Comparison of ENCODE assay signal across 19 cellular contexts in genomic region chr2:231049286-231050017, GRCh38. TPM values are rescaled to one million over a fixed set of nuclear protein-coding genes. Genes with fewer than 3 reads are reported as not detected.
A peak's percentile ranks its signal among the peaks of the same experiment; 100 is the strongest.
DNase-seq lines count a peak whose midpoint lies in the region; ATAC-seq and TF ChIP-seq lines count a peak whose summit lies in the region.
"Had no signal": no experiment of that assay in that cellular context is flagged by ENCODE, and none has a peak within 500 bp of the region (broad histone marks: within the 10 kb centered on the region; RNA-seq: fewer than 3 reads in every experiment).

No MANE protein-coding gene starts in this region.

- no peaks in the 10 kb centered on the region for H3K4me1 Mint-ChIP-seq in Caco-2 (ENCODE audit: low read depth, unreplicated experiment)

- 61% methylated on average over 12 of the region's 12 CpGs for WGBS in liver

- H3K4me3 Mint-ChIP-seq in Caco-2 (ENCODE audit: unreplicated experiment): peak overlapping the region; percentile 38
- H3K4me3 Mint-ChIP-seq: GM23338 had no signal

- POLR2A ChIA-PET in Caco-2 (lab: Charles Lee): interaction anchor here (0.6 to 2.7 kb wide), 2 partner anchors 42 to 194 kb away, joined by 5 to 15 read pairs; no protein-coding TSS in a partner anchor

- H3K4me1 ChIP-seq in Caco-2 (peaks cover 45% of the 10 kb centered on the region), colonic mucosa (peaks cover 23% of the 10 kb centered on the region), liver (ENCODE audit: control insufficient read depth in 4 of 4, insufficient read depth in 4 of 4, low read length in 3 of 4) (peaks cover 22 to 77% (median 72%) of the 10 kb centered on the region in 4 donors)

- no TSS peak for BruUV-seq in Caco-2 (replicated peaks; lab: Mats Ljungman, UMichigan)

- H3K9ac ChIP-seq in colonic mucosa (ENCODE audit: low read depth in 2 of 2, low read length in 2 of 2) (peak overlapping the region in 1 of 2 donors; percentile 87), liver (ENCODE audit: low read depth in 1 of 2, low read length in 2 of 2) (peak overlapping the region; percentile 13 to 21)

- H3K27me3 ChIP-seq in Caco-2 (replicated peaks; ENCODE audit: control insufficient read depth, insufficient read depth, low read length) (no peaks in the 10 kb centered on the region), colonic mucosa (no peaks in the 10 kb centered on the region), liver (ENCODE audit: control insufficient read depth in 4 of 4, insufficient read depth in 4 of 4, low read length in 3 of 4) (no peaks in the 10 kb centered on the region)

- H3K36me3 ChIP-seq in Caco-2 (ENCODE audit: control insufficient read depth, insufficient read depth, low read length) (0 out of 2 replicates have a peak, but pooled peaks cover 3% of the 10 kb centered on the region), colonic mucosa (peaks cover 3% of the 10 kb centered on the region), liver (ENCODE audit: control insufficient read depth in 4 of 4, insufficient read depth in 3 of 4, low read depth in 1 of 4, low read length in 3 of 4) (peaks cover 0 to 7% (median 5%) of the 10 kb centered on the region in 4 donors)

- no peaks in the 10 kb centered on the region for H3K9me3 Mint-ChIP-seq in Caco-2 (ENCODE audit: unreplicated experiment)
- H3K9me3 Mint-ChIP-seq: GM23338 had no signal

- peak overlapping the region; percentile 50 for H3K27ac Mint-ChIP-seq in Caco-2 (ENCODE audit: unreplicated experiment)
- H3K27ac Mint-ChIP-seq: GM23338 had no signal

- H3K36me3 Mint-ChIP-seq in Caco-2 (ENCODE audit: insufficient read depth, unreplicated experiment): peaks cover 58% of the 10 kb centered on the region

- H3K4me3 ChIP-seq in Caco-2 (ENCODE audit: low read depth, low read length) (0 out of 2 replicates have a peak overlapping the region, but pooled peaks have one; percentile 7), colonic mucosa (no peak overlapping the region), liver (ENCODE audit: low read depth in 1 of 3, low read length in 3 of 3) (peak overlapping the region in 2 of 3 donors; percentile 2 to 19)
- H3K4me3 ChIP-seq: GM23338 had no signal

- H3K27me3 Mint-ChIP-seq in Caco-2 (ENCODE audit: insufficient read depth, unreplicated experiment): no peaks in the 10 kb centered on the region

- DNase-seq in Caco-2: no peak
- no peak for DNase-seq in colonic mucosa
- DNase-seq in substantia nigra (lab: John Stamatoyannopoulos, UW): no peak
- DNase-seq in stimulated activated CD4-positive, alpha-beta T cell treated with anti-CD3 and anti-CD28 coated beads, Interleukin-4, amount 100 ng/mL, for 24 hours: no peak
- DNase-seq: DMS 273 treated with DMSO at 0.1 percent for 48 hours, MV-4-11, NCI-H1417 treated with DMSO at 0.1 percent for 48 hours, NCI-H2029 treated with DMSO at 0.1 percent for 48 hours, NCI-H2227 treated with DMSO at 0.1 percent for 48 hours, NCI-H524 treated with DMSO at 0.1 percent for 48 hours had no signal

- TF ChIP-seq CTCF in Caco-2 (IDR thresholded peaks at IDR 0.05; ENCODE audit: insufficient read depth in 1 of 2, low read depth in 1 of 2, low read length in 1 of 2, severe bottlenecking in 1 of 2, unreplicated experiment in 1 of 2) (no peak), colonic mucosa (IDR thresholded peaks at IDR 0.05) (no peak), liver (IDR thresholded peaks at IDR 0.05; ENCODE audit: low read depth, low read length, missing input control) (no peak)

- H3K27ac ChIP-seq in colonic mucosa (peak overlapping the region; percentile 69), liver (ENCODE audit: low read depth in 1 of 2, low read length in 2 of 2) (peak overlapping the region; percentile 63 to 86), substantia nigra (ENCODE audit: low read depth, low read length, poor library complexity, severe bottlenecking) (peak overlapping the region; percentile 42)
- H3K27ac ChIP-seq: HL-60 had no signal

- intact Hi-C loops in Caco-2 (cut with micrococcal nuclease; ENCODE audit: unreplicated experiment): loop anchor here (1.0 kb wide), 4 partner anchors 15 to 225 kb away; no protein-coding TSS in a partner anchor
- intact Hi-C loops in colonic mucosa (cut with DNase I): no loop called here

- CTCF ChIA-PET in Caco-2 (lab: Charles Lee): interaction anchor here (0.9 to 3.2 kb wide), 6 partner anchors 10 to 225 kb away, joined by 3 to 15 read pairs (median 4); no protein-coding TSS in a partner anchor

- ATAC-seq in GM21515 (IDR thresholded peaks at IDR 0.05; ENCODE audit: unreplicated experiment) (no peak), HG02840 (IDR thresholded peaks at IDR 0.05; ENCODE audit: low FRiP score, unreplicated experiment) (no peak)
- ATAC-seq: GM23338, HCT116, Panc1, Right ventricle myocardium inferior had no signal

- H3K9me3 ChIP-seq in Caco-2 (no peaks in the 10 kb centered on the region), colonic mucosa (no peaks in the 10 kb centered on the region), liver (ENCODE audit: control insufficient read depth in 4 of 4, low read length in 3 of 4) (no peaks in the 10 kb centered on the region)

- TF ChIP-seq RAD21 in liver (IDR thresholded peaks at IDR 0.05): no peak

TF ChIP-seq in liver, 16 proteins besides CTCF, POLR2A, EP300 and RAD21:
- TF ChIP-seq HNF4G (IDR thresholded peaks at IDR 0.05) (no peak), ZBTB33 (IDR thresholded peaks at IDR 0.05) (no peak), SP1 (IDR thresholded peaks at IDR 0.05) (no peak), JUND (IDR thresholded peaks at IDR 0.05) (no peak), GABPA (IDR thresholded peaks at IDR 0.05 in 1 of 2, conservative IDR thresholded peaks at IDR 0.05 in 1 of 2) (no peak), RXRA (IDR thresholded peaks at IDR 0.05) (no peak), EGR1 (IDR thresholded peaks at IDR 0.05; ENCODE audit: low read depth in 2 of 2) (no peak), YY1 (IDR thresholded peaks at IDR 0.05) (no peak), FOXA2 (IDR thresholded peaks at IDR 0.05) (no peak), ATF3 (IDR thresholded peaks at IDR 0.05) (no peak), TAF1 (conservative IDR thresholded peaks at IDR 0.05) (no peak), REST (IDR thresholded peaks at IDR 0.05) (no peak), HNF4A (conservative IDR thresholded peaks at IDR 0.05) (no peak), NR2F2 (IDR thresholded peaks at IDR 0.05) (no peak), MAX (IDR thresholded peaks at IDR 0.05) (no peak), FOXA1 (IDR thresholded peaks at IDR 0.05) (no peak)
TF ChIP-seq in liver: peak in this region for 0.

RNA-seq across cellular contexts. Expression of gene PSMD1, which starts 7.2 kb away (rescaled TPM):
- total RNA-seq in Caco-2 (2022): 120 and 126 TPM in 2 replicates
- total RNA-seq in colonic mucosa: 100 to 1,000 TPM in 1 of 2 donors, 10 to 100 TPM in 1; 74.1 to 114 TPM
- 10 to 100 TPM; 64.9 to 83.3 TPM for total RNA-seq in liver
- polyA plus RNA-seq in liver: 10 to 100 TPM; 31.7 to 71.3 TPM

RNA-seq across cellular contexts. Expression of gene C2orf72, which starts 12.1 kb away (rescaled TPM):
- total RNA-seq in Caco-2 (2022) (90.5 and 105 TPM in 2 replicates), colonic mucosa (10 to 100 TPM; 44.5 to 82.5 TPM), liver (100 to 1,000 TPM in 1 of 2 donors, 10 to 100 TPM in 1; 74.8 to 141 TPM)
- polyA plus RNA-seq in liver: 10 to 100 TPM; 33.2 to 94.9 TPM
- total RNA-seq: A673 had no signal

RNA-seq across cellular contexts. Expression of gene SPATA3, which starts 53.5 kb away (rescaled TPM):
- total RNA-seq in Caco-2 (2022) (not detected in 2 replicates), colonic mucosa (not detected), liver (not detected)
- not detected for polyA plus RNA-seq in liver
- total RNA-seq: A673, GM23338, Right ventricle myocardium inferior had no signal
- polyA plus RNA-seq: GM23338 had no signal
